In genomic region chr3:127650236-127650635, GRCh38 we compare ENCODE assay signal across 19 cellular contexts. TPM values are rescaled to one million over a fixed set of nuclear protein-coding genes. Genes with fewer than 3 reads are reported as not detected.
DNase-seq lines count a peak whose midpoint lies in the region; ATAC-seq and TF ChIP-seq lines count a peak whose summit lies in the region.
"Had no signal": no experiment of that assay in that cellular context is flagged by ENCODE, and none has a peak within 500 bp of the region (broad histone marks: within the 10 kb centered on the region; RNA-seq: fewer than 3 reads in every experiment).

No MANE protein-coding gene starts in this region.

- H3K4me3 Mint-ChIP-seq in natural killer cell treated with Interleukin-12 subunit alpha and Interleukin-12 subunit beta and Interleukin-15 and Interleukin-18, amount 100 ng/mL, for 72 hours, result no peak overlapping the region
- H3K4me3 Mint-ChIP-seq: CD4-positive, alpha-beta T cell; HFFc6 had no signal

- H3K27me3 Mint-ChIP-seq in natural killer cell treated with Interleukin-12 subunit alpha and Interleukin-12 subunit beta and Interleukin-15 and Interleukin-18, amount 100 ng/mL, for 72 hours, result peaks cover 0 to 6% of the 10 kb centered on the region in 2 donors
- H3K27me3 Mint-ChIP-seq: CD4-positive, alpha-beta T cell had no signal

- H3K36me3 ChIP-seq in brain microvascular endothelial cell (replicated peaks), result no peaks in the 10 kb centered on the region

- no peaks in the 10 kb centered on the region for H3K27me3 ChIP-seq in brain microvascular endothelial cell (replicated peaks)

- no peak overlapping the region for H3K27ac ChIP-seq in brain microvascular endothelial cell
- H3K27ac ChIP-seq: 22Rv1, A549, C4-2B, HL-60 had no signal

- H3K4me1 Mint-ChIP-seq in natural killer cell treated with Interleukin-12 subunit alpha and Interleukin-12 subunit beta and Interleukin-15 and Interleukin-18, amount 100 ng/mL, for 72 hours (ENCODE audit: low read depth in 2 of 2), result no peaks in the 10 kb centered on the region

- H3K27ac Mint-ChIP-seq in natural killer cell treated with Interleukin-12 subunit alpha and Interleukin-12 subunit beta and Interleukin-15 and Interleukin-18, amount 100 ng/mL, for 72 hours, result peak overlapping the region in 1 of 2 donors; percentile 11
- H3K27ac Mint-ChIP-seq: CD4-positive, alpha-beta T cell; HFFc6 had no signal

- H3K4me3 ChIP-seq in brain microvascular endothelial cell (ENCODE audit: low read depth, low read length), result no peak overlapping the region
- H3K4me3 ChIP-seq: A549 had no signal

- peak; percentile 2 for TF ChIP-seq CTCF in brain microvascular endothelial cell (IDR thresholded peaks at IDR 0.05; ENCODE audit: low read depth, low read length, missing control alignments)

- no peak for ATAC-seq in natural killer cell treated with Interleukin-12 subunit alpha and Interleukin-12 subunit beta and Interleukin-15 and Interleukin-18, amount 100 ng/mL, for 72 hours
- no peak for ATAC-seq in HG03280 (IDR thresholded peaks at IDR 0.05; ENCODE audit: unreplicated experiment)
- ATAC-seq: A549, HCT116 had no signal

- peak; percentile 4 for DNase-seq in activated CD8-positive, alpha-beta memory T cell treated with anti-CD3 and anti-CD28 coated beads for 24 hours
- no peak for DNase-seq in activated CD8-positive, alpha-beta memory T cell treated with anti-CD3 and anti-CD28 coated beads, Interleukin-2, amount 50 U/mL, for 48 hours
- DNase-seq in brain microvascular endothelial cell, result no peak
- DNase-seq in mesenteric fat pad (ENCODE audit: low spot score), result peak; percentile 64
- DNase-seq in natural killer cell treated with Interleukin-12 subunit alpha and Interleukin-12 subunit beta and Interleukin-15 and Interleukin-18, amount 100 ng/mL, for 72 hours (ENCODE audit: low spot score), result no peak
- no peak for DNase-seq in medulla oblongata (ENCODE audit: extremely low spot score)
- DNase-seq: AML-193; Caco-2; CD4-positive, alpha-beta T cell; GDM1; GOT3; H7; HFFc6 had no signal

- no peaks in the 10 kb centered on the region for H3K9me3 Mint-ChIP-seq in natural killer cell treated with Interleukin-12 subunit alpha and Interleukin-12 subunit beta and Interleukin-15 and Interleukin-18, amount 100 ng/mL, for 72 hours
- H3K9me3 Mint-ChIP-seq: CD4-positive, alpha-beta T cell; HFFc6 had no signal

- no peaks in the 10 kb centered on the region for H3K36me3 Mint-ChIP-seq in natural killer cell treated with Interleukin-12 subunit alpha and Interleukin-12 subunit beta and Interleukin-15 and Interleukin-18, amount 100 ng/mL, for 72 hours

- in situ Hi-C loops in brain microvascular endothelial cell (cut with HindIII; ENCODE audit: low pct_ligation_motif_present, low sequenced_read_pairs), result no loop called here

RNA-seq across cellular contexts. Expression of gene PODXL2, which starts 21.3 kb away (rescaled TPM):
- 2.5 TPM for total RNA-seq in mesenteric fat pad
- 1 to 10 TPM; 3.1 to 3.4 TPM for total RNA-seq in natural killer cell treated with Interleukin-12 subunit alpha and Interleukin-12 subunit beta and Interleukin-15 and Interleukin-18, amount 100 ng/mL, for 72 hours

RNA-seq across cellular contexts. Expression of gene ABTB1, which starts 22.5 kb away (rescaled TPM):
- 34.8 TPM for total RNA-seq in mesenteric fat pad
- total RNA-seq in natural killer cell treated with Interleukin-12 subunit alpha and Interleukin-12 subunit beta and Interleukin-15 and Interleukin-18, amount 100 ng/mL, for 72 hours, result 10 to 100 TPM; 16.9 to 18.3 TPM

RNA-seq across cellular contexts. Expression of gene MCM2, which starts 52.0 kb away (rescaled TPM):
- 2.4 TPM for total RNA-seq in mesenteric fat pad
- total RNA-seq in natural killer cell treated with Interleukin-12 subunit alpha and Interleukin-12 subunit beta and Interleukin-15 and Interleukin-18, amount 100 ng/mL, for 72 hours, result 100 to 1,000 TPM in 1 of 2 donors, 10 to 100 TPM in 1; 99.5 to 202 TPM

RNA-seq across cellular contexts. Expression of gene TPRA1, which starts 59.7 kb away (rescaled TPM):
- total RNA-seq in mesenteric fat pad, result 24.6 TPM
- total RNA-seq in natural killer cell treated with Interleukin-12 subunit alpha and Interleukin-12 subunit beta and Interleukin-15 and Interleukin-18, amount 100 ng/mL, for 72 hours, result 10 to 100 TPM; 29.4 to 54.9 TPM

Comparison
In these comparisons a context has a peak if more than half of its experiments do, and no peak if none do; other contexts are left out.
1. DNase-seq: peak in activated CD8-positive, alpha-beta memory T cell treated with anti-CD3 and anti-CD28 coated beads for 24 hours (single experiment) and mesenteric fat pad (single experiment); none in activated CD8-positive, alpha-beta memory T cell treated with anti-CD3 and anti-CD28 coated beads, Interleukin-2, amount 50 U/mL, for 48 hours (single experiment), brain microvascular endothelial cell (single experiment), natural killer cell treated with Interleukin-12 subunit alpha and Interleukin-12 subunit beta and Interleukin-15 and Interleukin-18, amount 100 ng/mL, for 72 hours (single experiment) and medulla oblongata (single experiment).
2. RNA of gene MCM2, which starts 52.0 kb away (total RNA-seq): 99.5 to 202 TPM in natural killer cell treated with Interleukin-12 subunit alpha and Interleukin-12 subunit beta and Interleukin-15 and Interleukin-18, amount 100 ng/mL, for 72 hours; 2.4 TPM in mesenteric fat pad (single experiment); every median in the first group is over 10 times any median in the second.